ENCODE assay signal across 10 cellular contexts in genomic region chr14:93369393-93370266, GRCh38. TPM values are rescaled to one million over a fixed set of nuclear protein-coding genes. Genes with fewer than 3 reads are reported as not detected.
DNase-seq lines count a peak whose midpoint lies in the region; ATAC-seq and TF ChIP-seq lines count a peak whose summit lies in the region.
"Had no signal": no experiment of that assay in that cellular context is flagged by ENCODE, and none has a peak within 500 bp of the region (broad histone marks: within the 10 kb centered on the region; RNA-seq: fewer than 3 reads in every experiment).

No MANE protein-coding gene starts in this region.

- WGBS in gastroesophageal sphincter (ENCODE audit: low coverage in 1 of 2), 2 donors: 61 to 63% methylated on average over 5 to 6 of the region's 7 CpGs

- peak overlapping the region; percentile 2 for H3K4me3 Mint-ChIP-seq in stimulated activated memory B cell treated with anti-CD40 and anti-IgM and Interleukin-4, amounts not matched to agents 10 μg/mL and 1 μg/mL and 100 μg/mL, for 72 hours
- H3K4me3 Mint-ChIP-seq in activated CD8-positive, alpha-beta T cell treated with anti-CD3 and anti-CD28 coated beads for 36 hours: no peak overlapping the region

- H3K27ac ChIP-seq in gastroesophageal sphincter: no peak overlapping the region

- ATAC-seq in HG02938 (IDR thresholded peaks at IDR 0.05; ENCODE audit: unreplicated experiment): peak; percentile 90
- ATAC-seq in stimulated activated memory B cell treated with anti-CD40 and anti-IgM and Interleukin-4, amounts not matched to agents 10 μg/mL and 1 μg/mL and 100 μg/mL, for 72 hours: peak; percentile 96
- no peak for ATAC-seq in gastroesophageal sphincter
- no peak for ATAC-seq in activated CD8-positive, alpha-beta T cell treated with anti-CD3 and anti-CD28 coated beads for 36 hours

- H3K27ac Mint-ChIP-seq in stimulated activated memory B cell treated with anti-CD40 and anti-IgM and Interleukin-4, amounts not matched to agents 10 μg/mL and 1 μg/mL and 100 μg/mL, for 72 hours: peak overlapping the region; percentile 82
- H3K27ac Mint-ChIP-seq in activated CD8-positive, alpha-beta T cell treated with anti-CD3 and anti-CD28 coated beads for 36 hours: no peak overlapping the region

- H3K36me3 Mint-ChIP-seq in stimulated activated memory B cell treated with anti-CD40 and anti-IgM and Interleukin-4, amounts not matched to agents 10 μg/mL and 1 μg/mL and 100 μg/mL, for 72 hours: peaks cover 19% of the 10 kb centered on the region
- no peaks in the 10 kb centered on the region for H3K36me3 Mint-ChIP-seq in activated CD8-positive, alpha-beta T cell treated with anti-CD3 and anti-CD28 coated beads for 36 hours (ENCODE audit: low read depth)

- H3K9me3 ChIP-seq in gastroesophageal sphincter: peaks cover 0 to 16% (median 0%) of the 10 kb centered on the region in 3 donors

- TF ChIP-seq EP300 in gastroesophageal sphincter (IDR thresholded peaks at IDR 0.05): no peak

- peak; percentile 7 for DNase-seq in NCI-H2227 treated with DMSO at 0.1 percent for 48 hours (lab: John Stamatoyannopoulos, UW)
- DNase-seq in NCI-H2227 (lab: John Stamatoyannopoulos, UW; ENCODE audit: unreplicated experiment): no peak
- DNase-seq in NOMO-1 treated with dmso at 0.1 percent for 144 hours (lab: John Stamatoyannopoulos, UW; ENCODE audit: unreplicated experiment): peak; percentile 77
- DNase-seq in activated CD8-positive, alpha-beta T cell treated with anti-CD3 and anti-CD28 coated beads for 36 hours: no peak
- DNase-seq in NCI-H2171 (lab: John Stamatoyannopoulos, UW): no peak
- DNase-seq: stimulated activated CD4-positive, alpha-beta T cell treated with anti-CD3 and anti-CD28 coated beads, Interleukin-1b, Interleukin-23, amount 100 ng/mL, for 48 hours had no signal

- H3K4me1 ChIP-seq in gastroesophageal sphincter: no peaks in the 10 kb centered on the region

- POLR2A ChIA-PET in activated CD8-positive, alpha-beta T cell treated with anti-CD3 and anti-CD28 coated beads for 36 hours (lab: Charles Lee): no interaction called here

- no peaks in the 10 kb centered on the region for H3K27me3 Mint-ChIP-seq in stimulated activated memory B cell treated with anti-CD40 and anti-IgM and Interleukin-4, amounts not matched to agents 10 μg/mL and 1 μg/mL and 100 μg/mL, for 72 hours
- H3K27me3 Mint-ChIP-seq in activated CD8-positive, alpha-beta T cell treated with anti-CD3 and anti-CD28 coated beads for 36 hours: peaks cover 8% of the 10 kb centered on the region

- H3K9me3 Mint-ChIP-seq in stimulated activated memory B cell treated with anti-CD40 and anti-IgM and Interleukin-4, amounts not matched to agents 10 μg/mL and 1 μg/mL and 100 μg/mL, for 72 hours: peaks cover 16% of the 10 kb centered on the region
- H3K9me3 Mint-ChIP-seq in activated CD8-positive, alpha-beta T cell treated with anti-CD3 and anti-CD28 coated beads for 36 hours: no peaks in the 10 kb centered on the region

- peaks cover 51% of the 10 kb centered on the region for H3K4me1 Mint-ChIP-seq in stimulated activated memory B cell treated with anti-CD40 and anti-IgM and Interleukin-4, amounts not matched to agents 10 μg/mL and 1 μg/mL and 100 μg/mL, for 72 hours
- H3K4me1 Mint-ChIP-seq in activated CD8-positive, alpha-beta T cell treated with anti-CD3 and anti-CD28 coated beads for 36 hours (ENCODE audit: low read depth): no peaks in the 10 kb centered on the region

- H3K27me3 ChIP-seq in gastroesophageal sphincter: no peaks in the 10 kb centered on the region

- intact Hi-C loops in activated CD8-positive, alpha-beta T cell treated with anti-CD3 and anti-CD28 coated beads for 36 hours (cut with micrococcal nuclease): no loop called here

- H3K36me3 ChIP-seq in gastroesophageal sphincter: no peaks in the 10 kb centered on the region

- no peak for TF ChIP-seq CTCF in gastroesophageal sphincter (IDR thresholded peaks at IDR 0.05)
- no peak for TF ChIP-seq CTCF in activated CD8-positive, alpha-beta T cell treated with anti-CD3 and anti-CD28 coated beads for 36 hours (IDR thresholded peaks at IDR 0.05)

- CTCF ChIA-PET in activated CD8-positive, alpha-beta T cell treated with anti-CD3 and anti-CD28 coated beads for 36 hours (lab: Charles Lee): no interaction called here

- H3K4me3 ChIP-seq in gastroesophageal sphincter: no peak overlapping the region

- no peak for TF ChIP-seq POLR2A in gastroesophageal sphincter (IDR thresholded peaks at IDR 0.05)

RNA-seq across cellular contexts. Expression of gene COX8C, which starts 22.6 kb away (rescaled TPM):
- not detected for total RNA-seq in gastroesophageal sphincter
- total RNA-seq in activated CD8-positive, alpha-beta T cell treated with anti-CD3 and anti-CD28 coated beads for 36 hours: not detected
- total RNA-seq: astrocyte had no signal

RNA-seq across cellular contexts. Expression of gene BTBD7, which starts 36.8 kb away (rescaled TPM):
- total RNA-seq in gastroesophageal sphincter: 10 to 100 TPM; 29.9 to 35.6 (median 33.0) TPM
- 10 to 100 TPM in 1 of 2 experiments, 1 to 10 TPM in 1; 8.7 to 12.6 TPM for total RNA-seq in activated CD8-positive, alpha-beta T cell treated with anti-CD3 and anti-CD28 coated beads for 36 hours

Comparison
In these comparisons a context has a peak if more than half of its experiments do, and no peak if none do; other contexts are left out.
1. DNase-seq: peak in NCI-H2227 treated with DMSO at 0.1 percent for 48 hours (single experiment) and NOMO-1 treated with dmso at 0.1 percent for 144 hours (single experiment); none in NCI-H2227 (single experiment), activated CD8-positive, alpha-beta T cell treated with anti-CD3 and anti-CD28 coated beads for 36 hours (single experiment) and NCI-H2171 (single experiment).
2. ATAC-seq: peak in HG02938 (single experiment) and stimulated activated memory B cell treated with anti-CD40 and anti-IgM and Interleukin-4, amounts not matched to agents 10 μg/mL and 1 μg/mL and 100 μg/mL, for 72 hours (single experiment); none in gastroesophageal sphincter (single experiment) and activated CD8-positive, alpha-beta T cell treated with anti-CD3 and anti-CD28 coated beads for 36 hours (single experiment).